In genomic region chr13:60147361-60147760, GRCh38 we compare ENCODE assay signal across 2 cellular contexts.
TF ChIP-seq lines count a peak whose summit lies in the region.

No MANE protein-coding gene starts in this region.

TF ChIP-seq in GM12891, 5 proteins besides CTCF, POLR2A, EP300 and RAD21:
- TF ChIP-seq PAX5 (IDR thresholded peaks at IDR 0.05; ENCODE audit: insufficient read depth, low read length, severe bottlenecking): no peak
- no peak for TF ChIP-seq POLR2AphosphoS5 (IDR thresholded peaks at IDR 0.05; ENCODE audit: low read depth, low read length)
- TF ChIP-seq TAF1 (IDR thresholded peaks at IDR 0.05; ENCODE audit: low read depth, low read length): no peak
- TF ChIP-seq SPI1 (IDR thresholded peaks at IDR 0.05; ENCODE audit: low read depth, low read length): no peak
- TF ChIP-seq POU2F2 (IDR thresholded peaks at IDR 0.05; ENCODE audit: low read depth, low read length): no peak

TF ChIP-seq in IMR-90, 13 proteins besides CTCF, POLR2A, EP300 and RAD21:
- TF ChIP-seq NFE2L2 (IDR thresholded peaks at IDR 0.05; ENCODE audit: low read depth, low read length): no peak
- no peak for TF ChIP-seq MXI1 (IDR thresholded peaks at IDR 0.05; ENCODE audit: borderline replicate concordance, low read depth, low read length)
- no peak for TF ChIP-seq CHD1 (IDR thresholded peaks at IDR 0.05; ENCODE audit: low read depth, low read length)
- TF ChIP-seq ELK1 (IDR thresholded peaks at IDR 0.05; ENCODE audit: borderline replicate concordance, low read depth, low read length): no peak
- TF ChIP-seq RCOR1 (IDR thresholded peaks at IDR 0.05; ENCODE audit: insufficient replicate concordance, low read length): no peak
- TF ChIP-seq FOS (IDR thresholded peaks at IDR 0.05; ENCODE audit: low read depth, low read length): no peak
